In genomic region chr1:8163039-8163438, GRCh38 we compare ENCODE assay signal across 2 cellular contexts.
A peak's percentile ranks its signal among the peaks of the same experiment; 100 is the strongest.
TF ChIP-seq lines count a peak whose summit lies in the region.

No MANE protein-coding gene starts in this region.

TF ChIP-seq in A549, 52 proteins besides CTCF, POLR2A, EP300 and RAD21 (continued from another document):
- TF ChIP-seq PBX3 (IDR thresholded peaks at IDR 0.05): no peak
- TF ChIP-seq SREBF2 (IDR thresholded peaks at IDR 0.05): no peak
- no peak for TF ChIP-seq MAFK (IDR thresholded peaks at IDR 0.05; ENCODE audit: partially characterized antibody)

TF ChIP-seq in K562, 482 proteins besides CTCF, POLR2A, EP300 and RAD21 (continued from another document and continues in another):
- no peak for TF ChIP-seq DEAF1 (CRISPR knock-in tag; IDR thresholded peaks at IDR 0.05)
- TF ChIP-seq RHOXF2B (CRISPR knock-in tag; conservative IDR thresholded peaks at IDR 0.05): no peak
- no peak for TF ChIP-seq MCM5 (IDR thresholded peaks at IDR 0.05; ENCODE audit: low read depth)
- TF ChIP-seq NONO (IDR thresholded peaks at IDR 0.05; ENCODE audit: low read depth in 2 of 2, low read length in 1 of 2): no peak
- no peak for TF ChIP-seq RCOR1 (IDR thresholded peaks at IDR 0.05; ENCODE audit: borderline replicate concordance in 1 of 2, low read depth in 2 of 2, low read length in 2 of 2)
- TF ChIP-seq ETS1 (conservative IDR thresholded peaks at IDR 0.05; ENCODE audit: control insufficient read depth, low read depth, low read length): no peak
- TF ChIP-seq ZNF639 (CRISPR knock-in tag; conservative IDR thresholded peaks at IDR 0.05 in 1 of 2, IDR thresholded peaks at IDR 0.05 in 1 of 2): no peak
- TF ChIP-seq MBD2 (IDR thresholded peaks at IDR 0.05; ENCODE audit: borderline replicate concordance, low read depth): no peak
- TF ChIP-seq ILF3 (IDR thresholded peaks at IDR 0.05; ENCODE audit: borderline replicate concordance): no peak
- no peak for TF ChIP-seq ZNF318 (IDR thresholded peaks at IDR 0.05; ENCODE audit: borderline replicate concordance in 1 of 2, low read depth in 1 of 2)
- no peak for TF ChIP-seq EWSR1 (IDR thresholded peaks at IDR 0.05; ENCODE audit: borderline replicate concordance, low read depth, partially characterized antibody)
- no peak for TF ChIP-seq ZNF174 (CRISPR knock-in tag; IDR thresholded peaks at IDR 0.05)
- no peak for TF ChIP-seq ZFX (CRISPR knock-in tag; IDR thresholded peaks at IDR 0.05)
- TF ChIP-seq CREB1 (IDR thresholded peaks at IDR 0.05): no peak
- TF ChIP-seq CREB1 (CRISPR knock-in tag; IDR thresholded peaks at IDR 0.05): no peak
- TF ChIP-seq FOXP4 (CRISPR knock-in tag; IDR thresholded peaks at IDR 0.05; ENCODE audit: borderline replicate concordance): no peak
- TF ChIP-seq REST (CRISPR knock-in tag; IDR thresholded peaks at IDR 0.05; ENCODE audit: low read depth): no peak
- TF ChIP-seq ZNF696 (CRISPR knock-in tag; conservative IDR thresholded peaks at IDR 0.05): no peak
- peak; percentile 79 for TF ChIP-seq ATF4 (CRISPR knock-in tag; IDR thresholded peaks at IDR 0.05)
- TF ChIP-seq CEBPG (CRISPR knock-in tag; IDR thresholded peaks at IDR 0.05): 0 out of 2 replicates have a peak, but pooled peaks have one; percentile 24
- peak; percentile 56 to 91; a peak in 3 of 4 replicates for TF ChIP-seq CEBPG (tag; conservative IDR thresholded peaks at IDR 0.05 in 1 of 2, IDR thresholded peaks at IDR 0.05 in 1 of 2)
- no peak for TF ChIP-seq ZNF436 (CRISPR knock-in tag; IDR thresholded peaks at IDR 0.05)
- TF ChIP-seq ZNF589 (CRISPR knock-in tag; IDR thresholded peaks at IDR 0.05; ENCODE audit: low read depth): peak; percentile 67; the same call in 1 of the 2 replicates
- no peak for TF ChIP-seq ZZZ3 (IDR thresholded peaks at IDR 0.05)
- no peak for TF ChIP-seq SREBF1 (IDR thresholded peaks at IDR 0.05; ENCODE audit: borderline replicate concordance, low read depth, low read length)
- TF ChIP-seq SRSF3 (IDR thresholded peaks at IDR 0.05; ENCODE audit: insufficient read depth, low read length): no peak
- no peak for TF ChIP-seq MAFF (IDR thresholded peaks at IDR 0.05; ENCODE audit: low read length)
- no peak for TF ChIP-seq DACH1 (IDR thresholded peaks at IDR 0.05; ENCODE audit: partially characterized antibody)
- no peak for TF ChIP-seq ZNF717 (CRISPR knock-in tag; IDR thresholded peaks at IDR 0.05)
- TF ChIP-seq KDM1A (IDR thresholded peaks at IDR 0.05): no peak
- no peak for TF ChIP-seq PTTG1 (tag; IDR thresholded peaks at IDR 0.05; ENCODE audit: low read depth)
- TF ChIP-seq ATF3 (IDR thresholded peaks at IDR 0.05): peak; percentile 60; the same call in 1 of the 2 replicates
- TF ChIP-seq ATF3 (CRISPR knock-in tag; conservative IDR thresholded peaks at IDR 0.05): no peak
- no peak for TF ChIP-seq MBD1 (CRISPR knock-in tag; IDR thresholded peaks at IDR 0.05)
- no peak for TF ChIP-seq ESRRA (IDR thresholded peaks at IDR 0.05; ENCODE audit: borderline replicate concordance, low read depth)
